Comparison of ENCODE assay signal across 10 cellular contexts in genomic region chr10:119283818-119284217, GRCh38.
DNase-seq lines count a peak whose midpoint lies in the region; ATAC-seq lines count a peak whose summit lies in the region.
"Had no signal": no experiment of that assay in that cellular context is flagged by ENCODE, and none has a peak within 500 bp of the region (broad histone marks: within the 10 kb centered on the region; RNA-seq: fewer than 3 reads in every experiment).

No MANE protein-coding gene starts in this region.

- H3K9me3 ChIP-seq in T-helper 17 cell (ENCODE audit: control insufficient read depth, low read length, poor library complexity, severe bottlenecking), result no peaks in the 10 kb centered on the region
- H3K9me3 ChIP-seq in neuronal stem cell (replicated peaks in 1 of 2; ENCODE audit: control insufficient read depth in 2 of 2, insufficient read depth in 1 of 2, low read depth in 1 of 2, low read length in 2 of 2), result no peaks in the 10 kb centered on the region
- H3K9me3 ChIP-seq: ascending aorta, suprapubic skin had no signal

- H3K4me1 Mint-ChIP-seq in T-helper 17 cell, result peaks cover 49% of the 10 kb centered on the region

- ATAC-seq in GM18907 (IDR thresholded peaks at IDR 0.05; ENCODE audit: unreplicated experiment) (peak; percentile 80), GM21825 (IDR thresholded peaks at IDR 0.05; ENCODE audit: unreplicated experiment) (peak; percentile 54), T-helper 17 cell (peak; percentile 80)

- H3K27ac ChIP-seq in neuronal stem cell (replicated peaks; ENCODE audit: low read length), result no peak overlapping the region

- H3K23ac ChIP-seq in neuronal stem cell (ENCODE audit: low read depth, low read length, poor library complexity), result no peak overlapping the region

- H3K9ac ChIP-seq in neuronal stem cell (ENCODE audit: low read depth, low read length, poor library complexity), result no peak overlapping the region

- no peak overlapping the region for H3K4ac ChIP-seq in neuronal stem cell (ENCODE audit: low read length)

- peak overlapping the region; percentile 92 for H3K27ac Mint-ChIP-seq in T-helper 17 cell

- peak overlapping the region; percentile 78 for H3K4me3 Mint-ChIP-seq in T-helper 17 cell

- DNase-seq in T-helper 17 cell, result no peak
- no peak for DNase-seq in neuronal stem cell (ENCODE audit: low spot score)
- DNase-seq in HT-29 (ENCODE audit: low spot score), result no peak
- DNase-seq in MV-4-11 (lab: John Stamatoyannopoulos, UW), result no peak
- no peak for DNase-seq in NCI-H2196 treated with DMSO at 0.1 percent for 48 hours (lab: John Stamatoyannopoulos, UW; ENCODE audit: unreplicated experiment)
- no peak for DNase-seq in NCI-H1930 (lab: John Stamatoyannopoulos, UW)

- H3K36me3 Mint-ChIP-seq in T-helper 17 cell (ENCODE audit: low read depth), result no peaks in the 10 kb centered on the region

- H3K36me3 ChIP-seq in neuronal stem cell (replicated peaks in 1 of 2; ENCODE audit: control insufficient read depth in 2 of 2, insufficient read depth in 2 of 2, low read length in 2 of 2), result no peaks in the 10 kb centered on the region
- H3K36me3 ChIP-seq: ascending aorta, suprapubic skin had no signal

- H3K79me1 ChIP-seq in neuronal stem cell (ENCODE audit: low read depth, low read length), result peaks cover 4% of the 10 kb centered on the region

- WGBS in neuronal stem cell (ENCODE audit: extremely low coverage in 2 of 2, insufficient read length in 2 of 2, insufficient replicate concordance in 1 of 2), 2 donors, result no CpG with 5 or more reads among the region's 5 CpGs

- H3K18ac ChIP-seq in neuronal stem cell (ENCODE audit: low read length), result no peak overlapping the region

- H2BK15ac ChIP-seq in neuronal stem cell (ENCODE audit: low read length), result no peak overlapping the region

- H3K4me1 ChIP-seq in neuronal stem cell (ENCODE audit: control insufficient read depth in 2 of 2, insufficient read depth in 1 of 2, low read depth in 1 of 2, low read length in 2 of 2), result peaks cover 0 to 9% of the 10 kb centered on the region in 2 donors

- H2BK5ac ChIP-seq in neuronal stem cell (ENCODE audit: low read length), result peak overlapping the region; percentile 46

- no peak overlapping the region for H4K91ac ChIP-seq in neuronal stem cell (ENCODE audit: low read depth, low read length, poor library complexity)

- no peak overlapping the region for H3K4me3 ChIP-seq in neuronal stem cell (ENCODE audit: low read length in 2 of 2)
- H3K4me3 ChIP-seq: suprapubic skin had no signal

- H4K8ac ChIP-seq in neuronal stem cell (ENCODE audit: low read depth, low read length), result no peak overlapping the region

- H3K27me3 ChIP-seq in neuronal stem cell (ENCODE audit: control insufficient read depth in 3 of 3, insufficient read depth in 3 of 3, low read depth in 1 of 3, low read length in 3 of 3), result no peaks in the 10 kb centered on the region
- H3K27me3 ChIP-seq: ascending aorta, suprapubic skin had no signal

- H3K14ac ChIP-seq in neuronal stem cell (ENCODE audit: low read length), result no peak overlapping the region

- no peak overlapping the region for H2BK12ac ChIP-seq in neuronal stem cell (ENCODE audit: low read length)

- H2AFZ ChIP-seq in neuronal stem cell (ENCODE audit: low read length), result no peak overlapping the region

- H2BK120ac ChIP-seq in neuronal stem cell (ENCODE audit: low read depth, low read length), result no peak overlapping the region

- no peak overlapping the region for H3K4me2 ChIP-seq in neuronal stem cell (ENCODE audit: insufficient read depth, low read length, poor library complexity, severe bottlenecking)

- no peaks in the 10 kb centered on the region for H3K27me3 Mint-ChIP-seq in T-helper 17 cell

- no peak overlapping the region for H2AK5ac ChIP-seq in neuronal stem cell (ENCODE audit: low read depth, low read length)
